Comparison of ENCODE assay signal across 29 cellular contexts in genomic region chr6:88074791-88075190, GRCh38. TPM values are rescaled to one million over a fixed set of nuclear protein-coding genes. Genes with fewer than 3 reads are reported as not detected.
"Had no signal": no experiment of that assay in that cellular context is flagged by ENCODE, and none has a peak within 500 bp of the region (broad histone marks: within the 10 kb centered on the region; RNA-seq: fewer than 3 reads in every experiment).

No MANE protein-coding gene starts in this region.

- H3K9me3 ChIP-seq: body of pancreas, colonic mucosa, esophagus muscularis mucosa, gastrocnemius medialis had no signal

- H3K36me3 ChIP-seq: adrenal gland, colonic mucosa, esophagus muscularis mucosa, gastrocnemius medialis, heart left ventricle had no signal

- H3K4me1 Mint-ChIP-seq: activated T-helper 17 cell treated with anti-CD3 and anti-CD28 coated beads, Interleukin-2, amount 50 U/mL, for 72 hours; endodermal cell had no signal

- H3K4me3 Mint-ChIP-seq: activated CD8-positive, alpha-beta T cell treated with anti-CD3 and anti-CD28 coated beads for 36 hours; activated naive CD8-positive, alpha-beta T cell; activated T-cell treated with anti-CD3 and anti-CD28 coated beads, Interleukin-2, amount 50 U/mL, for 4 hours; activated T-helper 17 cell treated with anti-CD3 and anti-CD28 coated beads, Interleukin-2, amount 50 U/mL, for 72 hours; endodermal cell had no signal

- ATAC-seq: activated CD8-positive, alpha-beta T cell treated with anti-CD3 and anti-CD28 coated beads for 36 hours; activated T-cell treated with anti-CD3 and anti-CD28 coated beads, Interleukin-2, amount 50 U/mL, for 4 hours; activated T-helper 17 cell treated with anti-CD3 and anti-CD28 coated beads, Interleukin-2, amount 50 U/mL, for 72 hours; body of pancreas; foreskin keratinocyte; gastrocnemius medialis; heart left ventricle had no signal

- H3K36me3 Mint-ChIP-seq: activated naive CD8-positive, alpha-beta T cell had no signal

- H3K4me3 ChIP-seq: adrenal gland, body of pancreas, colonic mucosa, esophagus muscularis mucosa, gastrocnemius medialis, heart left ventricle had no signal

- H3K9me3 Mint-ChIP-seq: endodermal cell had no signal

- H3K27me3 ChIP-seq: adrenal gland, body of pancreas, colonic mucosa, esophagus muscularis mucosa, foreskin keratinocyte, gastrocnemius medialis had no signal

- H3K27ac ChIP-seq: adrenal gland, body of pancreas, colonic mucosa, esophagus muscularis mucosa, foreskin keratinocyte, gastrocnemius medialis, heart left ventricle had no signal

- DNase-seq: activated CD4-positive, alpha-beta T cell treated with anti-CD3 and anti-CD28 coated beads for 48 hours; activated CD4-positive, alpha-beta T cell treated with anti-CD3 and anti-CD28 coated beads, Interleukin-2, amount 50 U/mL, for 1 hour; activated CD4-positive, alpha-beta T cell treated with anti-CD3 and anti-CD28 coated beads, Interleukin-2, amount 50 U/mL, for 48 hours; activated CD8-positive, alpha-beta memory T cell treated with anti-CD3 and anti-CD28 coated beads for 24 hours; activated CD8-positive, alpha-beta T cell treated with anti-CD3 and anti-CD28 coated beads for 36 hours; activated effector memory CD4-positive, alpha-beta T cell treated with Interleukin-2 at 50 U/mL for 16 hours; activated gamma-delta T cell treated with Interleukin-2 at 50 U/mL for 16 hours; activated naive CD4-positive, alpha-beta T cell treated with anti-CD3 and anti-CD28 coated beads, Interleukin-2, amount 50 U/mL, for 16 hours; activated naive CD4-positive, alpha-beta T cell treated with Interleukin-2 at 50 U/mL for 16 hours; activated T-cell treated with anti-CD3 and anti-CD28 coated beads, Interleukin-2, amount 50 U/mL, for 4 hours; adrenal gland; amygdala; aorta; body of pancreas; caudate nucleus; colonic mucosa; effector memory CD4-positive, alpha-beta T cell; endodermal cell; erythroblast; foreskin keratinocyte; gastrocnemius medialis; glutamatergic neuron; heart left ventricle; T-helper 2 cell had no signal

- H3K4me1 ChIP-seq: adrenal gland, body of pancreas, colonic mucosa, esophagus muscularis mucosa, foreskin keratinocyte, gastrocnemius medialis, heart left ventricle had no signal

- H3K27ac Mint-ChIP-seq: activated CD8-positive, alpha-beta T cell treated with anti-CD3 and anti-CD28 coated beads for 36 hours; activated naive CD8-positive, alpha-beta T cell; activated T-helper 17 cell treated with anti-CD3 and anti-CD28 coated beads, Interleukin-2, amount 50 U/mL, for 72 hours; endodermal cell had no signal

RNA-seq across cellular contexts. Expression of gene SPACA1, which starts 27.1 kb away (rescaled TPM):
- total RNA-seq: activated CD8-positive, alpha-beta T cell treated with anti-CD3 and anti-CD28 coated beads for 36 hours; activated T-cell treated with anti-CD3 and anti-CD28 coated beads, Interleukin-2, amount 50 U/mL, for 4 hours; activated T-helper 17 cell treated with anti-CD3 and anti-CD28 coated beads, Interleukin-2, amount 50 U/mL, for 72 hours; adrenal gland; aorta; body of pancreas; colonic mucosa; dermis microvascular lymphatic vessel endothelial cell; endodermal cell; esophagus muscularis mucosa; foreskin keratinocyte; gastrocnemius medialis; heart left ventricle; T-helper 1 cell treated with Interleukin-12 subunit alpha and Interleukin-12 subunit beta and Interleukin-4 antibody, amounts not matched to agents 30 ng/mL and 1 ng/mL, for 36 hours had no signal
- polyA plus RNA-seq: adrenal gland, aorta, foreskin keratinocyte, heart left ventricle had no signal
